In genomic region chr2:52956766-52957165, GRCh38 we compare ENCODE assay signal across 28 cellular contexts.
DNase-seq lines count a peak whose midpoint lies in the region; ATAC-seq, FAIRE-seq and TF ChIP-seq lines count a peak whose summit lies in the region.
"Had no signal": no experiment of that assay in that cellular context is flagged by ENCODE, and none has a peak within 500 bp of the region (broad histone marks: within the 10 kb centered on the region; RNA-seq: fewer than 3 reads in every experiment).

No MANE protein-coding gene starts in this region.

- H3K4me3 ChIP-seq in AG04450 (ENCODE audit: low read depth, low read length), result no peak overlapping the region
- H3K4me3 ChIP-seq in GM12878, result no peak overlapping the region
- H3K4me3 ChIP-seq: dorsolateral prefrontal cortex, mucosa of descending colon had no signal

- H3K9me3 Mint-ChIP-seq in HFFc6, result no peaks in the 10 kb centered on the region
- peaks cover 3% of the 10 kb centered on the region for H3K9me3 Mint-ChIP-seq in activated T-cell treated with anti-CD3 and anti-CD28 coated beads, Interleukin-2, amount 50 U/mL, for 24 hours
- H3K9me3 Mint-ChIP-seq in T-cell, result peaks cover 0 to 13% (median 6%) of the 10 kb centered on the region in 3 donors
- H3K9me3 Mint-ChIP-seq: activated naive CD4-positive, alpha-beta T cell treated with anti-CD3 and anti-CD28 coated beads, Interleukin-2, amount 50 U/mL, for 24 hours; nephron had no signal

- no TSS peak for BruUV-seq in GM12878 (replicated peaks; lab: Mats Ljungman, UMichigan)

- no peaks in the 10 kb centered on the region for H3K79me2 ChIP-seq in GM12878 (ENCODE audit: control insufficient read depth, insufficient read depth, low read length)

- RAD21 ChIA-PET in GM12878 (lab: Charles Lee; ENCODE audit: unreplicated experiment), result interaction anchor here (1.2 kb wide), 1 partner anchor 146 kb away, joined by 5 read pairs; no protein-coding TSS in a partner anchor

- H2AFZ ChIP-seq in GM12878 (ENCODE audit: control insufficient read depth, low read depth, low read length), result no peak overlapping the region

- in situ Hi-C loops in GM12878 (cut with MboI), result no loop called here

- no peaks in the 10 kb centered on the region for H3K27me3 ChIP-seq in AG04450 (ENCODE audit: control insufficient read depth, insufficient read depth, low read length)
- H3K27me3 ChIP-seq in GM12878 (replicated peaks in 1 of 2; ENCODE audit: control insufficient read depth in 2 of 2, insufficient read depth in 2 of 2, low read length in 1 of 2), result no peaks in the 10 kb centered on the region

- H3K27me3 Mint-ChIP-seq in HFFc6 (ENCODE audit: insufficient read depth) (no peaks in the 10 kb centered on the region; the same call in 1 of the 2 replicates), T-cell (no peaks in the 10 kb centered on the region)
- H3K27me3 Mint-ChIP-seq in activated T-cell treated with anti-CD3 and anti-CD28 coated beads, Interleukin-2, amount 50 U/mL, for 24 hours, result no peaks in the 10 kb centered on the region
- H3K27me3 Mint-ChIP-seq: activated CD8-positive, alpha-beta memory T cell treated with anti-CD3 and anti-CD28 coated beads, Interleukin-2, amount 10 ng/mL, durations not matched to agents 7 days and 5 days; activated naive CD4-positive, alpha-beta T cell treated with anti-CD3 and anti-CD28 coated beads, Interleukin-2, amount 50 U/mL, for 24 hours; central memory CD8-positive, alpha-beta T cell; stimulated activated naive CD8-positive, alpha-beta T cell treated with anti-CD3 and anti-CD28 coated beads, Interleukin-15, Interleukin-2, amounts not matched to agents 100 ng/mL and 50 ng/mL, for 24 hours had no signal

- TF ChIP-seq CTCF in AG04450 (IDR thresholded peaks at IDR 0.05; ENCODE audit: low read depth, low read length) (peak; percentile 14; the same call in 1 of the 2 replicates), HFFc6 (IDR thresholded peaks at IDR 0.05) (peak; percentile 22; the same call in 1 of the 2 replicates), GM12878 (IDR thresholded peaks at IDR 0.05 in 2 of 3, conservative IDR thresholded peaks at IDR 0.05 in 1 of 3; ENCODE audit: control insufficient read depth in 2 of 3, extremely low read depth in 1 of 3, insufficient read depth in 1 of 3, low read depth in 3 of 3, low read length in 3 of 3) (no peak; a peak in 1 of 6 replicates)

- TF ChIP-seq RAD21 in GM12878 (IDR thresholded peaks at IDR 0.05; ENCODE audit: insufficient read depth, low read depth, low read length), result 0 out of 2 replicates have a peak, but pooled peaks have one; percentile 13

- H3K36me3 Mint-ChIP-seq in HFFc6 (ENCODE audit: low read depth), result no peaks in the 10 kb centered on the region
- H3K36me3 Mint-ChIP-seq in activated T-cell treated with anti-CD3 and anti-CD28 coated beads, Interleukin-2, amount 50 U/mL, for 24 hours (ENCODE audit: low read depth), result no peaks in the 10 kb centered on the region
- H3K36me3 Mint-ChIP-seq in T-cell, result no peaks in the 10 kb centered on the region
- H3K36me3 Mint-ChIP-seq: activated CD8-positive, alpha-beta memory T cell treated with anti-CD3 and anti-CD28 coated beads, Interleukin-2, amount 10 ng/mL, durations not matched to agents 7 days and 5 days; activated naive CD4-positive, alpha-beta T cell treated with anti-CD3 and anti-CD28 coated beads, Interleukin-2, amount 50 U/mL, for 24 hours had no signal

- 0% methylated on average over 1 of the region's 1 CpG for WGBS in GM12878 (ENCODE audit: insufficient coverage, insufficient replicate concordance, low lambda C conversion rate, missing lambda C conversion rate)

- no peak overlapping the region for H3K27ac Mint-ChIP-seq in HFFc6
- no peak overlapping the region for H3K27ac Mint-ChIP-seq in activated T-cell treated with anti-CD3 and anti-CD28 coated beads, Interleukin-2, amount 50 U/mL, for 24 hours
- no peak overlapping the region for H3K27ac Mint-ChIP-seq in T-cell
- H3K27ac Mint-ChIP-seq: activated CD8-positive, alpha-beta memory T cell treated with anti-CD3 and anti-CD28 coated beads, Interleukin-2, amount 10 ng/mL, durations not matched to agents 7 days and 5 days; activated naive CD4-positive, alpha-beta T cell treated with anti-CD3 and anti-CD28 coated beads, Interleukin-2, amount 50 U/mL, for 24 hours; nephron; stimulated activated naive CD8-positive, alpha-beta T cell treated with anti-CD3 and anti-CD28 coated beads, Interleukin-15, Interleukin-2, amounts not matched to agents 100 ng/mL and 50 ng/mL, for 24 hours had no signal

- no peak for TF ChIP-seq POLR2A in GM12878 (IDR thresholded peaks at IDR 0.05; ENCODE audit: low read depth, low read length)

- SMC1A ChIA-PET in GM12878 (lab: Charles Lee; ENCODE audit: uncharacterized antibody, unreplicated experiment), result interaction anchor here (0.8 kb wide), 1 partner anchor 147 kb away, joined by 3 read pairs; no protein-coding TSS in a partner anchor

- no peak for TF ChIP-seq EP300 in GM12878 (IDR thresholded peaks at IDR 0.05; ENCODE audit: borderline replicate concordance in 1 of 2, control insufficient read depth in 1 of 2, low read depth in 2 of 2, low read length in 2 of 2)

- CTCF ChIA-PET in AG04450 (lab: Charles Lee), result interaction anchor here (0.6 to 1.5 kb wide), 2 partner anchors 10 to 561 kb away, joined by 3 to 4 read pairs; no protein-coding TSS in a partner anchor
- CTCF ChIA-PET in GM12878 (lab: Yijun Ruan, JAX), result interaction anchor here (1.0 to 1.8 kb wide), 2 partner anchors 119 to 146 kb away, joined by 3 to 6 read pairs; no protein-coding TSS in a partner anchor
- CTCF ChIA-PET in T-cell (lab: Charles Lee), result no interaction called here

- DNase-seq in AG04450 (ENCODE audit: low read depth, low spot score) (no peak), HFFc6 (no peak), GM12878 (ENCODE audit: low read depth, low spot score) (no peak), iPS-NIHi7 (ENCODE audit: extremely low spot score) (peak; percentile 12), globus pallidus (ENCODE audit: low spot score) (no peak), T-cell (no peak)
- no peak for DNase-seq in activated T-cell treated with anti-CD3 and anti-CD28 coated beads, Interleukin-2, amount 50 U/mL, for 24 hours
- DNase-seq: activated CD4-positive, alpha-beta T cell treated with anti-CD3 and anti-CD28 coated beads, Interleukin-2, amount 50 U/mL, for 1 hour; activated CD8-positive, alpha-beta memory T cell treated with anti-CD3 and anti-CD28 coated beads, Interleukin-2, amount 10 ng/mL, durations not matched to agents 7 days and 5 days; aorta; dorsolateral prefrontal cortex; foreskin fibroblast; hippocampal formation; KG1; left ventricle myocardium superior; mucosa of descending colon; MV-4-11; NCI-H1694 treated with DMSO at 0.1 percent for 48 hours; NCI-H2171 treated with DMSO at 0.1 percent for 48 hours; NCI-H524; stimulated activated CD4-positive, alpha-beta T cell treated with anti-CD3 and anti-CD28 coated beads, Interleukin-15, amount 100 ng/mL, for 24 hours; T-helper 9 cell had no signal

- H3K9ac ChIP-seq in GM12878 (ENCODE audit: control insufficient read depth, insufficient read depth, low read length), result no peak overlapping the region

- intact Hi-C loops in GM12878 (cut with micrococcal nuclease; ENCODE audit: unreplicated experiment), result loop anchor here (2.0 kb wide), 1 partner anchor 146 kb away; no protein-coding TSS in a partner anchor

- H3K9me3 ChIP-seq in AG04450 (ENCODE audit: control insufficient read depth, insufficient read depth, low read length), result no peaks in the 10 kb centered on the region
- no peaks in the 10 kb centered on the region for H3K9me3 ChIP-seq in GM12878 (replicated peaks; ENCODE audit: control insufficient read depth, insufficient read depth, low read length)
- H3K9me3 ChIP-seq: mucosa of descending colon had no signal

- ATAC-seq in GM12878 (no peak), GM19023 (IDR thresholded peaks at IDR 0.05; ENCODE audit: unreplicated experiment) (no peak), T-cell (replicated peaks in 1 of 4) (no peak)
- ATAC-seq: activated CD8-positive, alpha-beta memory T cell treated with anti-CD3 and anti-CD28 coated beads, Interleukin-2, amount 10 ng/mL, durations not matched to agents 7 days and 5 days; left ventricle myocardium superior; mucosa of descending colon had no signal

- H3K4me3 Mint-ChIP-seq in HFFc6 (no peak overlapping the region), T-cell (no peak overlapping the region)
- H3K4me3 Mint-ChIP-seq in activated T-cell treated with anti-CD3 and anti-CD28 coated beads, Interleukin-2, amount 50 U/mL, for 24 hours, result no peak overlapping the region
- H3K4me3 Mint-ChIP-seq: activated CD8-positive, alpha-beta memory T cell treated with anti-CD3 and anti-CD28 coated beads, Interleukin-2, amount 10 ng/mL, durations not matched to agents 7 days and 5 days; activated naive CD4-positive, alpha-beta T cell treated with anti-CD3 and anti-CD28 coated beads, Interleukin-2, amount 50 U/mL, for 24 hours; central memory CD8-positive, alpha-beta T cell; nephron; stimulated activated naive CD8-positive, alpha-beta T cell treated with anti-CD3 and anti-CD28 coated beads, Interleukin-15, Interleukin-2, amounts not matched to agents 100 ng/mL and 50 ng/mL, for 24 hours had no signal

- H3K4me2 ChIP-seq in GM12878 (ENCODE audit: control insufficient read depth, insufficient read depth), result no peak overlapping the region

- no peaks in the 10 kb centered on the region for H3K36me3 ChIP-seq in GM12878 (ENCODE audit: control insufficient read depth in 2 of 2, insufficient read depth in 2 of 2, low read length in 1 of 2)
- H3K36me3 ChIP-seq: WERI-Rb-1 had no signal

- no peaks in the 10 kb centered on the region for H4K20me1 ChIP-seq in GM12878 (ENCODE audit: control insufficient read depth, insufficient read depth)

- H3K27ac ChIP-seq in AG04450 (ENCODE audit: low read depth, low read length) (no peak overlapping the region), GM12878 (ENCODE audit: control insufficient read depth, insufficient read depth) (no peak overlapping the region)
- H3K27ac ChIP-seq: dorsolateral prefrontal cortex, WERI-Rb-1 had no signal

- H3K4me1 Mint-ChIP-seq in HFFc6 (ENCODE audit: low read depth) (no peaks in the 10 kb centered on the region), T-cell (no peaks in the 10 kb centered on the region)
- H3K4me1 Mint-ChIP-seq in activated T-cell treated with anti-CD3 and anti-CD28 coated beads, Interleukin-2, amount 50 U/mL, for 24 hours (ENCODE audit: low read depth), result no peaks in the 10 kb centered on the region
- H3K4me1 Mint-ChIP-seq: activated CD8-positive, alpha-beta memory T cell treated with anti-CD3 and anti-CD28 coated beads, Interleukin-2, amount 10 ng/mL, durations not matched to agents 7 days and 5 days; activated naive CD4-positive, alpha-beta T cell treated with anti-CD3 and anti-CD28 coated beads, Interleukin-2, amount 50 U/mL, for 24 hours; central memory CD8-positive, alpha-beta T cell; nephron had no signal

- POLR2A ChIA-PET in AG04450 (lab: Yijun Ruan, JAX) (no interaction called here), GM12878 (lab: Charles Lee) (no interaction called here), T-cell (lab: Charles Lee) (no interaction called here)

- FAIRE-seq in GM12878 (lab: Jason Lieb, UNC), result no peak

- H3K4me1 ChIP-seq in GM12878 (ENCODE audit: control insufficient read depth, insufficient read depth, low read length), result no peaks in the 10 kb centered on the region

TF ChIP-seq in GM12878, 131 proteins besides CTCF, POLR2A, EP300 and RAD21:
- peak; percentile 24; the same call in 1 of the 2 replicates for TF ChIP-seq SMC3 (IDR thresholded peaks at IDR 0.05; ENCODE audit: borderline replicate concordance, low read length)
- TF ChIP-seq IKZF1 (conservative IDR thresholded peaks at IDR 0.05), result no peak
TF ChIP-seq in GM12878: peak in this region for 1.

Comparison
In these comparisons a context has a peak if more than half of its experiments do, and no peak if none do; other contexts are left out.
1. CTCF ChIP-seq: peak in AG04450 (single experiment) and HFFc6 (single experiment); none in GM12878 (0 of 3).
2. CTCF ChIA-PET loops: an anchor here in AG04450 (0.6 to 1.5 kb wide) and GM12878 (1.0 to 1.8 kb wide); none called in T-cell.